Comparison of ENCODE assay signal across 22 cellular contexts in the genomic region with DNA sequence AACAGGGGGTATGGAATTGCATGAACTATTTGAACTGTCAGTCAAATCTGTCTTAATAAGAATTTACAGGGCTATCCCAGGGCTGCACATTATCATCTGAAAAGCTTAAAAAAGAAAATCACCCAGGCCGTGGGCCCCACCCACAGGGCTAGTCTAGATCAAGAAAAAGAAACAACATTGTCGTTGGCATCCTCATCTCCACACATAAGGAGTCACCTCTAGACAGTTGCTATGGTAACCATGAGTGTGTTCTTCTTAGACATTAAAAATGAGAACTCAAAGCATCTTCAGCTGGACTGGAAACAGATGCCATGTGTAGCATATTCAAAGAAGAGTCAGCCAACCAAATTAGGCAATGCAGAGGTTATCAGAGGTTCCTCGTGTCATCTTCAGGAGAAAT.
DNase-seq lines count a peak whose midpoint lies in the region; ATAC-seq, FAIRE-seq and TF ChIP-seq lines count a peak whose summit lies in the region.
"Had no signal": no experiment of that assay in that cellular context is flagged by ENCODE, and none has a peak within 500 bp of the region (broad histone marks: within the 10 kb centered on the region; RNA-seq: fewer than 3 reads in every experiment).

No MANE protein-coding gene starts in this region.

- no peaks in the 10 kb centered on the region for H3K9me3 Mint-ChIP-seq in activated T-cell treated with anti-CD3 and anti-CD28 coated beads, Interleukin-2, amount 50 U/mL, for 24 hours
- H3K9me3 Mint-ChIP-seq: IgD-negative memory B cell had no signal

- H3K36me3 Mint-ChIP-seq in activated T-cell treated with anti-CD3 and anti-CD28 coated beads, Interleukin-2, amount 50 U/mL, for 24 hours (ENCODE audit: low read depth): no peaks in the 10 kb centered on the region
- H3K36me3 Mint-ChIP-seq: IgD-negative memory B cell had no signal

- no peak for FAIRE-seq in GM12878 (lab: Jason Lieb, UNC)
- FAIRE-seq: D721Med, GM12891 had no signal

- H3K27me3 ChIP-seq in GM12878 (replicated peaks in 1 of 2; ENCODE audit: control insufficient read depth in 2 of 2, insufficient read depth in 2 of 2, low read length in 1 of 2) (no peaks in the 10 kb centered on the region), neural cell (ENCODE audit: insufficient read depth, low read depth, low read length) (no peaks in the 10 kb centered on the region)
- H3K27me3 ChIP-seq: MG63 had no signal

- H3K9me3 ChIP-seq in GM12878 (replicated peaks; ENCODE audit: control insufficient read depth, insufficient read depth, low read length): no peaks in the 10 kb centered on the region
- no peaks in the 10 kb centered on the region for H3K9me3 ChIP-seq in neural cell (ENCODE audit: low read length)
- H3K9me3 ChIP-seq: MG63, SK-N-SH had no signal

- no peak for TF ChIP-seq POLR2A in GM12878 (IDR thresholded peaks at IDR 0.05; ENCODE audit: low read depth, low read length)

- no peaks in the 10 kb centered on the region for H3K27me3 Mint-ChIP-seq in activated T-cell treated with anti-CD3 and anti-CD28 coated beads, Interleukin-2, amount 50 U/mL, for 24 hours

- DNase-seq in NCI-H1417 (lab: John Stamatoyannopoulos, UW) (peak in 2 of 3 experiments; percentile 22 to 49), NCI-H1417 treated with DMSO at 0.1 percent for 48 hours (lab: John Stamatoyannopoulos, UW) (no peak), M059J (ENCODE audit: low read depth) (peak; percentile 10), GM12878 (ENCODE audit: low read depth, low spot score) (no peak)
- no peak for DNase-seq in activated T-cell treated with anti-CD3 and anti-CD28 coated beads, Interleukin-2, amount 50 U/mL, for 24 hours
- DNase-seq: DND-41, Kasumi-1, MG63, NCI-H1436 treated with DMSO at 0.1 percent for 48 hours, NCI-H1930, NCI-H2171, NCI-H82, SIG-M5, SK-N-SH had no signal

- H3K9me2 ChIP-seq in neural cell (ENCODE audit: insufficient read depth, low read length): no peaks in the 10 kb centered on the region
- H3K9me2 ChIP-seq: SK-N-SH had no signal

- H3K4me1 ChIP-seq in GM12878 (ENCODE audit: control insufficient read depth, insufficient read depth, low read length): no peaks in the 10 kb centered on the region

- H3K4me1 Mint-ChIP-seq in activated T-cell treated with anti-CD3 and anti-CD28 coated beads, Interleukin-2, amount 50 U/mL, for 24 hours (ENCODE audit: low read depth): no peaks in the 10 kb centered on the region

- H3K27ac Mint-ChIP-seq in activated T-cell treated with anti-CD3 and anti-CD28 coated beads, Interleukin-2, amount 50 U/mL, for 24 hours: no peak overlapping the region
- H3K27ac Mint-ChIP-seq: IgD-negative memory B cell had no signal

- H3K4me3 ChIP-seq in GM12878 (no peak overlapping the region), neural cell (ENCODE audit: low read length) (peak overlapping the region; percentile 6)
- H3K4me3 ChIP-seq: MG63 had no signal

- H4K20me1 ChIP-seq in GM12878 (ENCODE audit: control insufficient read depth, insufficient read depth) (no peaks in the 10 kb centered on the region), neural cell (ENCODE audit: insufficient read depth) (no peaks in the 10 kb centered on the region)

- H3F3A ChIP-seq in neural cell (ENCODE audit: insufficient read depth, low read length, poor library complexity, severe bottlenecking): no peaks in the 10 kb centered on the region

- no TSS peak for BruUV-seq in GM12878 (replicated peaks; lab: Mats Ljungman, UMichigan)

- H3K4me3 Mint-ChIP-seq in activated T-cell treated with anti-CD3 and anti-CD28 coated beads, Interleukin-2, amount 50 U/mL, for 24 hours: no peak overlapping the region
- H3K4me3 Mint-ChIP-seq: IgD-negative memory B cell had no signal

- H3K36me3 ChIP-seq in GM12878 (ENCODE audit: control insufficient read depth in 2 of 2, insufficient read depth in 2 of 2, low read length in 1 of 2): no peaks in the 10 kb centered on the region
- no peaks in the 10 kb centered on the region for H3K36me3 ChIP-seq in neural cell (ENCODE audit: insufficient read depth, low read length)
- H3K36me3 ChIP-seq: MG63 had no signal

- no peak for TF ChIP-seq EP300 in GM12878 (IDR thresholded peaks at IDR 0.05; ENCODE audit: borderline replicate concordance in 1 of 2, control insufficient read depth in 1 of 2, low read depth in 2 of 2, low read length in 2 of 2)
- no peak for TF ChIP-seq EP300 in neural cell (conservative IDR thresholded peaks at IDR 0.05; ENCODE audit: poor library complexity, severe bottlenecking)

- no peak overlapping the region for H3K9ac ChIP-seq in GM12878 (ENCODE audit: control insufficient read depth, insufficient read depth, low read length)
- no peak overlapping the region for H3K9ac ChIP-seq in neural cell (ENCODE audit: low read length)
- H3K9ac ChIP-seq: SK-N-SH had no signal

- H3K79me2 ChIP-seq in GM12878 (ENCODE audit: control insufficient read depth, insufficient read depth, low read length): no peaks in the 10 kb centered on the region
- no peaks in the 10 kb centered on the region for H3K79me2 ChIP-seq in neural cell (replicated peaks; ENCODE audit: insufficient read depth, low read length)

- TF ChIP-seq RAD21 in GM12878 (IDR thresholded peaks at IDR 0.05; ENCODE audit: insufficient read depth, low read depth, low read length): no peak
- no peak for TF ChIP-seq RAD21 in neural cell (conservative IDR thresholded peaks at IDR 0.05)

- TF ChIP-seq CTCF in GM12878 (IDR thresholded peaks at IDR 0.05 in 2 of 3, conservative IDR thresholded peaks at IDR 0.05 in 1 of 3; ENCODE audit: control insufficient read depth in 2 of 3, extremely low read depth in 1 of 3, insufficient read depth in 1 of 3, low read depth in 3 of 3, low read length in 3 of 3) (no peak), neural cell (IDR thresholded peaks at IDR 0.05; ENCODE audit: poor library complexity, severe bottlenecking) (no peak)

- WGBS in GM12878 (ENCODE audit: insufficient coverage, insufficient replicate concordance, low lambda C conversion rate, missing lambda C conversion rate): 24% methylated on average over 3 of the region's 3 CpGs

- H2AFZ ChIP-seq in GM12878 (ENCODE audit: control insufficient read depth, low read depth, low read length): no peak overlapping the region
- H2AFZ ChIP-seq in neural cell (ENCODE audit: low read depth, low read length): no peak overlapping the region

- no peak overlapping the region for H3K27ac ChIP-seq in GM12878 (ENCODE audit: control insufficient read depth, insufficient read depth)
- H3K27ac ChIP-seq in neural cell (ENCODE audit: low read length): no peak overlapping the region
- H3K27ac ChIP-seq: C4-2B had no signal

- SMC1A ChIA-PET in GM12878 (lab: Charles Lee; ENCODE audit: uncharacterized antibody, unreplicated experiment): interaction anchor here (0.6 kb wide), 1 partner anchor 355 kb away, joined by 3 read pairs; no protein-coding TSS in a partner anchor

- POLR2A ChIA-PET in GM12878 (lab: Charles Lee): no interaction called here

- H3K4me2 ChIP-seq in GM12878 (ENCODE audit: control insufficient read depth, insufficient read depth) (no peak overlapping the region), neural cell (ENCODE audit: low read length) (peak overlapping the region; percentile 37)
- H3K4me2 ChIP-seq: SK-N-SH had no signal

- intact Hi-C loops in GM12878 (cut with micrococcal nuclease; ENCODE audit: unreplicated experiment): no loop called here

- in situ Hi-C loops in GM12878 (cut with MboI): no loop called here

- RAD21 ChIA-PET in GM12878 (lab: Charles Lee; ENCODE audit: unreplicated experiment): no interaction called here

- CTCF ChIA-PET in GM12878 (lab: Yijun Ruan, JAX): no interaction called here

- ATAC-seq in GM12878 (no peak), HG03457 (IDR thresholded peaks at IDR 0.05; ENCODE audit: unreplicated experiment) (no peak), GM19395 (IDR thresholded peaks at IDR 0.05; ENCODE audit: unreplicated experiment) (no peak)
- ATAC-seq: Panc1 had no signal

TF ChIP-seq in GM12878, 131 proteins besides CTCF, POLR2A, EP300 and RAD21 (continues in another document):
- TF ChIP-seq RBBP5 (conservative IDR thresholded peaks at IDR 0.05) (no peak), BMI1 (IDR thresholded peaks at IDR 0.05; ENCODE audit: borderline replicate concordance) (0 out of 2 replicates have a peak, but pooled peaks have one; percentile 14)

TF ChIP-seq in neural cell, 6 proteins besides CTCF, POLR2A, EP300 and RAD21:
- TF ChIP-seq MXI1 (conservative IDR thresholded peaks at IDR 0.05; ENCODE audit: poor library complexity, severe bottlenecking) (no peak), REST (IDR thresholded peaks at IDR 0.05; ENCODE audit: borderline replicate concordance) (no peak), TAF1 (IDR thresholded peaks at IDR 0.05; ENCODE audit: low read depth) (no peak), EZH2 (IDR thresholded peaks at IDR 0.05; ENCODE audit: borderline replicate concordance, insufficient read depth, low read length, poor library complexity, severe bottlenecking) (no peak), POLR2AphosphoS5 (IDR thresholded peaks at IDR 0.05) (no peak), SMC3 (conservative IDR thresholded peaks at IDR 0.05; ENCODE audit: poor library complexity) (no peak)

Comparison
In these comparisons a context has a peak if more than half of its experiments do, and no peak if none do; other contexts are left out.
1. DNase-seq: peak in NCI-H1417 (2 of 3) and M059J (single experiment); none in NCI-H1417 treated with DMSO at 0.1 percent for 48 hours (single experiment), GM12878 (single experiment) and activated T-cell treated with anti-CD3 and anti-CD28 coated beads, Interleukin-2, amount 50 U/mL, for 24 hours (single experiment).